ENCODE assay signal across 9 cellular contexts in the genomic region with DNA sequence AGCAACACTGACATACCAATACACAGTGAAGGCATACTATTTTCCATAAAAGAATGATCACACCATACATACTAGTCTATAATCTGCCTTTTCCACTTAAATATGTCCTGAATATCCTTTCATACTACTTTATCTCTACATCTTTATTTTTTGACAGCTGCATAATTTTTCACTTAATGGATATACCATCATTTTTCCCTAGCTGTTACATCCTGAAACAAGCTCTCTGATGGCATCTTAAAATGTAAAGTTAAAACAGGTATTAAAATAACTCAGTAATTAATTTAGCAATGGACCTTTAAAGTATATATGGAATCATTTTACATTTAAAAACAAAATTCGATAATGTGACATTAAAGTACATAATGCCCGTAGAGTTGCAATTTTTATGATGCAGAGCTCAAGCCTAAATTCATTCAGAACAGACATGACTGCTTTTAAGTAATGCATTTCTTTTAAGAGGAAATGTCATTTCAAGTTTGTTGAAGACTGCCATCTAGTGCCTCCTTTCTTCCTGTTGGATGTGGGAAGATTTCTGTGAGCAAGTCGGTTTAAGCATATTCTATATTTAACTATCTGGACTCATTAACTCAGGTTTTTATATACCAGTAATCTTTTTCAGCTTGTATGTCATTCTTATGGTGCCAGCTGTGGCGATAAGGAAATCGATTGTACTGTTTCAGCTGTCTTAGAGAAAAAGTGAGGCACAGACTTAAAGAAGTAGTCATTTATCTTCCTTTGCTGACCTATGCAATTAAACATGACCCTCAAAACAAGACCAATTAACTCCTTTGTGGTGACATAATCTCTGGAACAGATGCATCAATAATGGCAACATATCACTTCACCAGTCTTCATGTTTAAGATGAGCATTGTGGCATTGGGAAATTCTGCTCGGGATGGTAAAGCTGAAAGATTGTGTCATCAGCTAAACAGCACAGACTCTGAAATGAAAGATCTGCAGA. TPM values are rescaled to one million over a fixed set of nuclear protein-coding genes. Genes with fewer than 3 reads are reported as not detected.
DNase-seq lines count a peak whose midpoint lies in the region; ATAC-seq and TF ChIP-seq lines count a peak whose summit lies in the region.
"Had no signal": no experiment of that assay in that cellular context is flagged by ENCODE, and none has a peak within 500 bp of the region (broad histone marks: within the 10 kb centered on the region; RNA-seq: fewer than 3 reads in every experiment).

No MANE protein-coding gene starts in this region.

- ATAC-seq in GM19468 (IDR thresholded peaks at IDR 0.05; ENCODE audit: extremely low read depth, unreplicated experiment) (peak; percentile 29), psoas muscle (peak; percentile 57 to 89 (median 68))

- no peaks in the 10 kb centered on the region for H3K9me3 Mint-ChIP-seq in CD8-positive, alpha-beta memory T cell
- H3K9me3 Mint-ChIP-seq: T-helper 1 cell treated with Interleukin-12 subunit alpha and Interleukin-12 subunit beta and Interleukin-4 antibody, amounts not matched to agents 30 μg/mL and 1 μg/mL, for 36 hours had no signal

- H3K27ac ChIP-seq in RWPE1 (no peak overlapping the region), psoas muscle (no peak overlapping the region)
- H3K27ac ChIP-seq in CD8-positive, alpha-beta memory T cell (ENCODE audit: low read depth, low read length): no peak overlapping the region

- no peak overlapping the region for H3K27ac Mint-ChIP-seq in CD8-positive, alpha-beta memory T cell
- H3K27ac Mint-ChIP-seq: T-helper 1 cell treated with Interleukin-12 subunit alpha and Interleukin-12 subunit beta and Interleukin-4 antibody, amounts not matched to agents 30 μg/mL and 1 μg/mL, for 36 hours had no signal

- no peak overlapping the region for H3K4me3 Mint-ChIP-seq in CD8-positive, alpha-beta memory T cell
- H3K4me3 Mint-ChIP-seq: T-helper 1 cell treated with Interleukin-12 subunit alpha and Interleukin-12 subunit beta and Interleukin-4 antibody, amounts not matched to agents 30 μg/mL and 1 μg/mL, for 36 hours had no signal

- TF ChIP-seq CTCF in RWPE1 (conservative IDR thresholded peaks at IDR 0.05; ENCODE audit: low read depth): peak; percentile 70
- peak; percentile 60 for TF ChIP-seq CTCF in psoas muscle (IDR thresholded peaks at IDR 0.05)

- intact Hi-C loops in psoas muscle (cut with DNase I): loop anchor here (2.0 to 5.0 kb wide), 3 partner anchors 86 to 1922 kb away; no protein-coding TSS in a partner anchor

- in situ Hi-C loops in KBM-7 (cut with MboI; ENCODE audit: low pct_unique_long_range_greater_than_20kb, low sequenced_read_pairs): no loop called here

- H3K4me1 Mint-ChIP-seq in CD8-positive, alpha-beta memory T cell: no peaks in the 10 kb centered on the region

- DNase-seq in DMS114 treated with DMSO at 0.1 percent for 48 hours (lab: John Stamatoyannopoulos, UW; ENCODE audit: unreplicated experiment) (peak; percentile 74), KBM-7 (peak; percentile 66), RWPE1 (ENCODE audit: low spot score) (peak; percentile 20), fibroblast of the conjunctiva (ENCODE audit: low read depth) (peak; percentile 53), psoas muscle (no peak)
- DNase-seq in CD8-positive, alpha-beta memory T cell: no peak
- DNase-seq in activated CD4-positive, CD25-positive, alpha-beta regulatory T cell (lab: John Stamatoyannopoulos, UW): no peak

- peaks cover 3 to 9% of the 10 kb centered on the region in 2 donors for H3K27me3 Mint-ChIP-seq in CD8-positive, alpha-beta memory T cell

- H3K9me3 ChIP-seq in psoas muscle: no peaks in the 10 kb centered on the region
- H3K9me3 ChIP-seq in CD8-positive, alpha-beta memory T cell (ENCODE audit: low read length): no peaks in the 10 kb centered on the region

- CTCF ChIA-PET in RWPE1 (lab: Yijun Ruan, JAX): interaction anchor here (0.5 to 2.1 kb wide), 13 partner anchors 8 to 1539 kb away, joined by 3 to 14 read pairs (median 4); no protein-coding TSS in a partner anchor
- CTCF ChIA-PET in CD8-positive, alpha-beta memory T cell (lab: Charles Lee): no interaction called here

- POLR2A ChIA-PET in RWPE1 (lab: Yijun Ruan, JAX; ENCODE audit: low non-redundant PET): interaction anchor here (0.8 kb wide), 1 partner anchor 84 kb away, joined by 3 read pairs; no protein-coding TSS in a partner anchor
- POLR2A ChIA-PET in CD8-positive, alpha-beta memory T cell (lab: Charles Lee): no interaction called here

- WGBS in psoas muscle, 3 donors: 20 to 27% (median 25%) methylated on average over 6 of the region's 6 CpGs

- no peaks in the 10 kb centered on the region for H3K36me3 Mint-ChIP-seq in CD8-positive, alpha-beta memory T cell

- H3K4me3 ChIP-seq in psoas muscle: no peak overlapping the region
- no peak overlapping the region for H3K4me3 ChIP-seq in CD8-positive, alpha-beta memory T cell (ENCODE audit: low read length)

- no peaks in the 10 kb centered on the region for H3K27me3 ChIP-seq in psoas muscle (ENCODE audit: insufficient read depth in 3 of 3, low read length in 2 of 3)
- no peaks in the 10 kb centered on the region for H3K27me3 ChIP-seq in CD8-positive, alpha-beta memory T cell (ENCODE audit: insufficient read depth, low read length, poor library complexity, severe bottlenecking)

- H3K36me3 ChIP-seq in psoas muscle (ENCODE audit: insufficient read depth in 1 of 2, low read depth in 1 of 2): no peaks in the 10 kb centered on the region
- H3K36me3 ChIP-seq in CD8-positive, alpha-beta memory T cell (ENCODE audit: insufficient read depth, low read length): no peaks in the 10 kb centered on the region

- H3K4me1 ChIP-seq in psoas muscle: no peaks in the 10 kb centered on the region
- no peaks in the 10 kb centered on the region for H3K4me1 ChIP-seq in CD8-positive, alpha-beta memory T cell (ENCODE audit: insufficient read depth, low read length)

RNA-seq across cellular contexts. Expression of gene PRICKLE1, which starts 20.3 kb away (rescaled TPM):
- 1 to 10 TPM; 1.7 to 7.6 (median 2.4) TPM for total RNA-seq in psoas muscle
- 1 to 10 TPM in 1 of 3 donors, under 1 TPM in 2; 0.37 to 1.1 (median 0.79) TPM for polyA plus RNA-seq in psoas muscle
- not detected for total RNA-seq in CD8-positive, alpha-beta memory T cell
- polyA plus RNA-seq in CD8-positive, alpha-beta memory T cell: 0.53 TPM

Comparison
In these comparisons a context has a peak if more than half of its experiments do, and no peak if none do; other contexts are left out.
1. DNase-seq: peak in DMS114 treated with DMSO at 0.1 percent for 48 hours (single experiment), KBM-7 (single experiment), RWPE1 (single experiment) and fibroblast of the conjunctiva (single experiment); none in psoas muscle (0 of 2), CD8-positive, alpha-beta memory T cell (0 of 5) and activated CD4-positive, CD25-positive, alpha-beta regulatory T cell (0 of 4).